ENCODE assay signal across 21 cellular contexts in genomic region chr2:152350155-152350679, GRCh38. TPM values are rescaled to one million over a fixed set of nuclear protein-coding genes. Genes with fewer than 3 reads are reported as not detected.
DNase-seq lines count a peak whose midpoint lies in the region; ATAC-seq and TF ChIP-seq lines count a peak whose summit lies in the region.
"Had no signal": no experiment of that assay in that cellular context is flagged by ENCODE, and none has a peak within 500 bp of the region (broad histone marks: within the 10 kb centered on the region; RNA-seq: fewer than 3 reads in every experiment).

No MANE protein-coding gene starts in this region.

- peaks cover 2% of the 10 kb centered on the region for H3K4me1 Mint-ChIP-seq in Caco-2 (ENCODE audit: low read depth, unreplicated experiment)

- H3K4me1 ChIP-seq in Caco-2 (peaks cover 29% of the 10 kb centered on the region), hepatocyte (ENCODE audit: insufficient read depth) (peaks cover 28% of the 10 kb centered on the region), trophoblast cell (ENCODE audit: control insufficient read depth in 1 of 2, insufficient read depth in 2 of 2, low read length in 2 of 2) (no peaks in the 10 kb centered on the region)
- H3K4me1 ChIP-seq: Peyer's patch had no signal

- H3K4ac ChIP-seq in trophoblast cell (ENCODE audit: low read depth, low read length), result peak overlapping the region; percentile 70

- H3K9ac ChIP-seq in trophoblast cell (ENCODE audit: low read length), result no peak overlapping the region

- POLR2A ChIA-PET in Caco-2 (lab: Charles Lee), result interaction anchor here (0.7 kb wide), 1 partner anchor 15 kb away, joined by 4 read pairs; the partner anchor contains the start of gene FMNL2

- CTCF ChIA-PET in Caco-2 (lab: Charles Lee), result no interaction called here

- H4K91ac ChIP-seq in trophoblast cell (ENCODE audit: low read depth, low read length), result no peak overlapping the region

- H3K27me3 ChIP-seq in Caco-2 (replicated peaks; ENCODE audit: control insufficient read depth, insufficient read depth, low read length), result no peaks in the 10 kb centered on the region
- H3K27me3 ChIP-seq in hepatocyte, result no peaks in the 10 kb centered on the region
- no peaks in the 10 kb centered on the region for H3K27me3 ChIP-seq in trophoblast cell (ENCODE audit: insufficient read depth, low read length)
- H3K27me3 ChIP-seq: Peyer's patch, SJCRH30 had no signal

- intact Hi-C loops in Caco-2 (cut with micrococcal nuclease; ENCODE audit: unreplicated experiment), result no loop called here

- H2AFZ ChIP-seq in hepatocyte, result no peak overlapping the region
- no peak overlapping the region for H2AFZ ChIP-seq in trophoblast cell (ENCODE audit: insufficient read depth, low read length, poor library complexity)

- no peak overlapping the region for H2BK12ac ChIP-seq in trophoblast cell (ENCODE audit: low read length)

- H3K36me3 ChIP-seq in Caco-2 (ENCODE audit: control insufficient read depth, insufficient read depth, low read length), result no peaks in the 10 kb centered on the region
- no peaks in the 10 kb centered on the region for H3K36me3 ChIP-seq in hepatocyte (replicated peaks; ENCODE audit: insufficient read depth, low read depth)
- peaks cover 2 to 4% of the 10 kb centered on the region in 2 experiments for H3K36me3 ChIP-seq in trophoblast cell (ENCODE audit: control insufficient read depth in 1 of 2, insufficient read depth in 2 of 2, low read length in 2 of 2)
- H3K36me3 ChIP-seq: Peyer's patch, SJCRH30 had no signal

- H3K23ac ChIP-seq in trophoblast cell (ENCODE audit: low read length), result peak overlapping the region; percentile 98

- no peak for TF ChIP-seq CTCF in Caco-2 (IDR thresholded peaks at IDR 0.05; ENCODE audit: insufficient read depth in 1 of 2, low read depth in 1 of 2, low read length in 1 of 2, severe bottlenecking in 1 of 2, unreplicated experiment in 1 of 2)
- TF ChIP-seq CTCF in hepatocyte (IDR thresholded peaks at IDR 0.05; ENCODE audit: poor library complexity), result no peak

- H3K27ac Mint-ChIP-seq in Caco-2 (ENCODE audit: unreplicated experiment), result peak overlapping the region; percentile 56
- H3K27ac Mint-ChIP-seq: HFFc6 had no signal

- H3K14ac ChIP-seq in trophoblast cell (ENCODE audit: low read length), result no peak overlapping the region

- H4K20me1 ChIP-seq in hepatocyte (ENCODE audit: insufficient read depth, poor library complexity, severe bottlenecking), result peaks cover 14% of the 10 kb centered on the region

- H4K12ac ChIP-seq in trophoblast cell (ENCODE audit: low read depth, low read length), result no peak overlapping the region

- H3K79me2 ChIP-seq in hepatocyte (peaks cover 94% of the 10 kb centered on the region), trophoblast cell (ENCODE audit: control insufficient read depth, insufficient read depth, low read length, poor library complexity) (peaks cover 2% of the 10 kb centered on the region)

- H3K9me3 Mint-ChIP-seq in Caco-2 (ENCODE audit: unreplicated experiment), result no peaks in the 10 kb centered on the region
- H3K9me3 Mint-ChIP-seq: HFFc6 had no signal

- H3K27ac ChIP-seq in angular gyrus (ENCODE audit: low read depth, low read length) (peak overlapping the region; percentile 40), hepatocyte (peak overlapping the region; percentile 53), trophoblast cell (ENCODE audit: low read depth, low read length) (no peak overlapping the region)
- H3K27ac ChIP-seq: C4-2B, HL-60, Peyer's patch, SJCRH30 had no signal

- H3K18ac ChIP-seq in trophoblast cell (ENCODE audit: low read length), result peak overlapping the region; percentile 62

- H3K4me3 ChIP-seq in Caco-2 (ENCODE audit: low read depth, low read length) (no peak overlapping the region), hepatocyte (no peak overlapping the region), trophoblast cell (ENCODE audit: low read depth, low read length) (no peak overlapping the region)
- H3K4me3 ChIP-seq: Peyer's patch, SJCRH30 had no signal

- H3K9me3 ChIP-seq in Caco-2, result no peaks in the 10 kb centered on the region
- no peaks in the 10 kb centered on the region for H3K9me3 ChIP-seq in hepatocyte (ENCODE audit: low read depth)
- H3K9me3 ChIP-seq in trophoblast cell (ENCODE audit: insufficient read depth, low read depth, low read length), result no peaks in the 10 kb centered on the region
- H3K9me3 ChIP-seq: Peyer's patch, SJCRH30 had no signal

- no peaks in the 10 kb centered on the region for H3K27me3 Mint-ChIP-seq in Caco-2 (ENCODE audit: insufficient read depth, unreplicated experiment)

- ATAC-seq in HG02870 (IDR thresholded peaks at IDR 0.05; ENCODE audit: unreplicated experiment) (no peak), HG03135 (IDR thresholded peaks at IDR 0.05; ENCODE audit: unreplicated experiment) (no peak)

- H3K4me2 ChIP-seq in hepatocyte (no peak overlapping the region), trophoblast cell (ENCODE audit: low read length) (no peak overlapping the region)

- H4K8ac ChIP-seq in trophoblast cell (ENCODE audit: low read depth, low read length), result no peak overlapping the region

- H3K79me1 ChIP-seq in trophoblast cell (ENCODE audit: low read length), result no peaks in the 10 kb centered on the region

- BruUV-seq in Caco-2 (replicated peaks; lab: Mats Ljungman, UMichigan), result no TSS peak

- H2BK120ac ChIP-seq in trophoblast cell (ENCODE audit: insufficient read depth, low read length, poor library complexity), result no peak overlapping the region

- peak overlapping the region; percentile 69 for H2AK5ac ChIP-seq in trophoblast cell (ENCODE audit: low read length)

- no peak overlapping the region for H3K4me3 Mint-ChIP-seq in Caco-2 (ENCODE audit: unreplicated experiment)
- H3K4me3 Mint-ChIP-seq: HFFc6 had no signal

- H3K36me3 Mint-ChIP-seq in Caco-2 (ENCODE audit: insufficient read depth, unreplicated experiment), result peaks cover 13% of the 10 kb centered on the region

- DNase-seq in Caco-2 (no peak), hepatocyte (ENCODE audit: low spot score) (no peak), trophoblast cell (no peak), NCI-H2107 (lab: John Stamatoyannopoulos, UW) (no peak)
- DNase-seq: DMS79, H7, HFFc6, KG1, NCI-H1092 treated with DMSO at 0.1 percent for 48 hours, NCI-H1436 treated with DMSO at 0.1 percent for 48 hours, NCI-H1930, NCI-H345, NCI-H524 treated with DMSO at 0.1 percent for 48 hours, NCI-H82, Peyer's patch, SJCRH30 had no signal

- H2BK5ac ChIP-seq in trophoblast cell (ENCODE audit: low read depth, low read length, poor library complexity), result no peak overlapping the region

- no peaks in the 10 kb centered on the region for H3K9me2 ChIP-seq in hepatocyte (replicated peaks; ENCODE audit: insufficient read depth)

- WGBS in hepatocyte (ENCODE audit: low lambda C conversion rate, missing lambda C conversion rate), result 89% methylated on average over 5 of the region's 5 CpGs
- no CpG with 5 or more reads among the region's 5 CpGs for WGBS in trophoblast cell (ENCODE audit: extremely low coverage, insufficient coverage, insufficient read length)

RNA-seq across cellular contexts. Expression of gene FMNL2, which starts 15.2 kb away (rescaled TPM):
- total RNA-seq in Caco-2 (2022) (38.0 and 38.2 TPM in 2 replicates), hepatocyte (41.9 and 53.6 TPM in 2 replicates)
- 10.3 and 11.7 TPM in 2 replicates for polyA plus RNA-seq in hepatocyte
- 89.8 and 93.7 TPM in 2 replicates for polyA plus RNA-seq in trophoblast cell (2013)
